ENCODE assay signal across 1 cellular context in the genomic region with DNA sequence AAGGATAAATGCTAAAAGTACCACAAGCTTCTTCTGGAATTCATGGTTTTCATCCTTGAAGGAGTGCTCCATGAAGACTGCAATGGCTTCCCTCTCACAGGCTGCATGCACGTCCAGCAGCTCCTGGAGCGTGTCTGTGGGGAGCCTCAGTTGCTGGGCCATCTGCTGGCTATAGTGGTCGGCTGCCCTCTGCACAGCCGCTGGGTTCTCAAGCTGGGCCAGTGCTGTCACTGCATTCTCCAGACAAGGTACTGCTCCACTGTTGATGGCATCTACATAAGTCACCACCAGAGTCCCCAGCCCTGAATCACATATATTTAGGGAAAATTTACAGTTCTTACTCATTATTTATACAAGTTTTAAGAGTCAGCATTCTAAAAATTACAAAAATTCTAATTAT.
TF ChIP-seq lines count a peak whose summit lies in the region.

No MANE protein-coding gene starts in this region.

TF ChIP-seq in GM23338, 12 proteins besides CTCF, POLR2A, EP300 and RAD21 (continued from another document):
- TF ChIP-seq ZNF462 (CRISPR knock-in tag; IDR thresholded peaks at IDR 0.05): no peak
- TF ChIP-seq ZNF331 (CRISPR knock-in tag; IDR thresholded peaks at IDR 0.05; ENCODE audit: low read depth): no peak
- TF ChIP-seq CREB1 (CRISPR knock-in tag; IDR thresholded peaks at IDR 0.05; ENCODE audit: low read depth): no peak
- TF ChIP-seq, protein P1, sequence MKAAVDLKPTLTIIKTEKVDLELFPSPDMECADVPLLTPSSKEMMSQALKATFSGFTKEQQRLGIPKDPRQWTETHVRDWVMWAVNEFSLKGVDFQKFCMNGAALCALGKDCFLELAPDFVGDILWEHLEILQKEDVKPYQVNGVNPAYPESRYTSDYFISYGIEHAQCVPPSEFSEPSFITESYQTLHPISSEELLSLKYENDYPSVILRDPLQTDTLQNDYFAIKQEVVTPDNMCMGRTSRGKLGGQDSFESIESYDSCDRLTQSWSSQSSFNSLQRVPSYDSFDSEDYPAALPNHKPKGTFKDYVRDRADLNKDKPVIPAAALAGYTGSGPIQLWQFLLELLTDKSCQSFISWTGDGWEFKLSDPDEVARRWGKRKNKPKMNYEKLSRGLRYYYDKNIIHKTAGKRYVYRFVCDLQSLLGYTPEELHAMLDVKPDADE (IDR thresholded peaks at IDR 0.05): no peak
- no peak for TF ChIP-seq EZH2 (IDR thresholded peaks at IDR 0.05; ENCODE audit: low read depth, unreplicated experiment)
- no peak for TF ChIP-seq POLR2AphosphoS5 (IDR thresholded peaks at IDR 0.05; ENCODE audit: low read depth)
- TF ChIP-seq JUNB (IDR thresholded peaks at IDR 0.05; ENCODE audit: unreplicated experiment): no peak
- no peak for TF ChIP-seq NANOG (IDR thresholded peaks at IDR 0.05; ENCODE audit: borderline replicate concordance)
- no peak for TF ChIP-seq ZNF114 (CRISPR knock-in tag; IDR thresholded peaks at IDR 0.05)
- no peak for TF ChIP-seq STAT1 (IDR thresholded peaks at IDR 0.05; ENCODE audit: unreplicated experiment)
- TF ChIP-seq, protein P2, sequence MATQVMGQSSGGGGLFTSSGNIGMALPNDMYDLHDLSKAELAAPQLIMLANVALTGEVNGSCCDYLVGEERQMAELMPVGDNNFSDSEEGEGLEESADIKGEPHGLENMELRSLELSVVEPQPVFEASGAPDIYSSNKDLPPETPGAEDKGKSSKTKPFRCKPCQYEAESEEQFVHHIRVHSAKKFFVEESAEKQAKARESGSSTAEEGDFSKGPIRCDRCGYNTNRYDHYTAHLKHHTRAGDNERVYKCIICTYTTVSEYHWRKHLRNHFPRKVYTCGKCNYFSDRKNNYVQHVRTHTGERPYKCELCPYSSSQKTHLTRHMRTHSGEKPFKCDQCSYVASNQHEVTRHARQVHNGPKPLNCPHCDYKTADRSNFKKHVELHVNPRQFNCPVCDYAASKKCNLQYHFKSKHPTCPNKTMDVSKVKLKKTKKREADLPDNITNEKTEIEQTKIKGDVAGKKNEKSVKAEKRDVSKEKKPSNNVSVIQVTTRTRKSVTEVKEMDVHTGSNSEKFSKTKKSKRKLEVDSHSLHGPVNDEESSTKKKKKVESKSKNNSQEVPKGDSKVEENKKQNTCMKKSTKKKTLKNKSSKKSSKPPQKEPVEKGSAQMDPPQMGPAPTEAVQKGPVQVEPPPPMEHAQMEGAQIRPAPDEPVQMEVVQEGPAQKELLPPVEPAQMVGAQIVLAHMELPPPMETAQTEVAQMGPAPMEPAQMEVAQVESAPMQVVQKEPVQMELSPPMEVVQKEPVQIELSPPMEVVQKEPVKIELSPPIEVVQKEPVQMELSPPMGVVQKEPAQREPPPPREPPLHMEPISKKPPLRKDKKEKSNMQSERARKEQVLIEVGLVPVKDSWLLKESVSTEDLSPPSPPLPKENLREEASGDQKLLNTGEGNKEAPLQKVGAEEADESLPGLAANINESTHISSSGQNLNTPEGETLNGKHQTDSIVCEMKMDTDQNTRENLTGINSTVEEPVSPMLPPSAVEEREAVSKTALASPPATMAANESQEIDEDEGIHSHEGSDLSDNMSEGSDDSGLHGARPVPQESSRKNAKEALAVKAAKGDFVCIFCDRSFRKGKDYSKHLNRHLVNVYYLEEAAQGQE (IDR thresholded peaks at IDR 0.05; ENCODE audit: unreplicated experiment): no peak
TF ChIP-seq in GM23338: peak in this region for 0.
